9 cellular contexts compared by ENCODE assay signal in the genomic region with DNA sequence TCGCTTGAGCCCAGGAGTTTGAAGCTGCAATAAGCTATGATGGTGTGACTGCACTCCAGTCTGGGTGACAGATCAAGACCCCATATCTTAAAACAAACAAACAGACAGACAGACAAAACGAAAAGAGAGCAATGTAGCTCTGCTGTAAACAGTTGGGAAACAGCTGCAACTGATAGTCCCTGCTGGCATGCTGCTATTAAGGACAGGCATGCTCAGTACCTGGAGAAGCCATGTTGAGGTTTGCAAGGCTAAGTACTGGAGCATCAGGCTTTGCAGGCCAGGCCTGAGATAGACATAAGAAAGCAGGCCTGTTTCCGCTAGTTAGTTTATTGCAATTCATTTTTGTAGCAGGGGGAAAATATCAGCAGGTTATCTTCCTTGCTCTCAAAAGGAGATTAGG.
"Had no signal": no experiment of that assay in that cellular context is flagged by ENCODE, and none has a peak within 500 bp of the region (broad histone marks: within the 10 kb centered on the region; RNA-seq: fewer than 3 reads in every experiment).

No MANE protein-coding gene starts in this region.

- H3K9ac ChIP-seq: GM23248 had no signal

- H3K36me3 ChIP-seq: HAP-1 had no signal

- DNase-seq: GM23248, GOT3, H7, H9, HCEC 1CT, HFFc6 had no signal

- H3K27ac ChIP-seq: GM23248 had no signal

- H3K9me3 Mint-ChIP-seq: H9, HFFc6 had no signal

- FAIRE-seq: H54 had no signal

- H3K27ac Mint-ChIP-seq: H9, HFFc6 had no signal

- H3K4me3 Mint-ChIP-seq: H9, HFFc6 had no signal

- H2AFZ ChIP-seq: GM23248 had no signal

- H3K4me3 ChIP-seq: GM23248, HAP-1 had no signal

- ATAC-seq: HCT116 had no signal

- H3K9me3 ChIP-seq: HAP-1 had no signal
